In genomic region chr21:34113842-34114241, GRCh38 we compare ENCODE assay signal across 19 cellular contexts. TPM values are rescaled to one million over a fixed set of nuclear protein-coding genes. Genes with fewer than 3 reads are reported as not detected.
DNase-seq lines count a peak whose midpoint lies in the region; ATAC-seq, FAIRE-seq and TF ChIP-seq lines count a peak whose summit lies in the region.
"Had no signal": no experiment of that assay in that cellular context is flagged by ENCODE, and none has a peak within 500 bp of the region (broad histone marks: within the 10 kb centered on the region; RNA-seq: fewer than 3 reads in every experiment).

No MANE protein-coding gene starts in this region.

- no peaks in the 10 kb centered on the region for H3K27me3 ChIP-seq in GM12878 (replicated peaks in 1 of 2; ENCODE audit: control insufficient read depth in 2 of 2, insufficient read depth in 2 of 2, low read length in 1 of 2)
- H3K27me3 ChIP-seq: left lung had no signal

- WGBS in GM12878 (ENCODE audit: insufficient coverage, insufficient replicate concordance, low lambda C conversion rate, missing lambda C conversion rate) = 46% methylated on average over 2 of the region's 2 CpGs

- POLR2A ChIA-PET in GM12878 (lab: Charles Lee) = interaction anchor here (1.1 kb wide), 1 partner anchor 40 kb away, joined by 3 read pairs; no protein-coding TSS in a partner anchor

- H3K36me3 ChIP-seq in GM12878 (ENCODE audit: control insufficient read depth in 2 of 2, insufficient read depth in 2 of 2, low read length in 1 of 2) = peaks cover 0 to 6% of the 10 kb centered on the region in 2 experiments; a peak in 1 of 4 replicates
- H3K36me3 ChIP-seq: left lung had no signal

- intact Hi-C loops in GM12878 (cut with micrococcal nuclease; ENCODE audit: unreplicated experiment) = loop anchor here (10.0 kb wide), 1 partner anchor 211 kb away; no protein-coding TSS in a partner anchor
- intact Hi-C loops in natural killer cell (cut with micrococcal nuclease) = no loop called here

- TF ChIP-seq RAD21 in GM12878 (IDR thresholded peaks at IDR 0.05; ENCODE audit: insufficient read depth, low read depth, low read length) = no peak

- peaks cover 75 to 79% of the 10 kb centered on the region in 2 donors for H3K4me1 Mint-ChIP-seq in natural killer cell

- H3K4me3 ChIP-seq in GM12878 = no peak overlapping the region
- H3K4me3 ChIP-seq: left lung had no signal

- SMC1A ChIA-PET in GM12878 (lab: Charles Lee; ENCODE audit: uncharacterized antibody, unreplicated experiment) = interaction anchor here (1.1 kb wide), 1 partner anchor 12 kb away, joined by 6 read pairs; no protein-coding TSS in a partner anchor

- TF ChIP-seq CTCF in GM12878 (IDR thresholded peaks at IDR 0.05 in 2 of 3, conservative IDR thresholded peaks at IDR 0.05 in 1 of 3; ENCODE audit: control insufficient read depth in 2 of 3, extremely low read depth in 1 of 3, insufficient read depth in 1 of 3, low read depth in 3 of 3, low read length in 3 of 3) = no peak
- no peak for TF ChIP-seq CTCF in natural killer cell (IDR thresholded peaks at IDR 0.05)

- no peaks in the 10 kb centered on the region for H4K20me1 ChIP-seq in GM12878 (ENCODE audit: control insufficient read depth, insufficient read depth)

- H3K9ac ChIP-seq in GM12878 (ENCODE audit: control insufficient read depth, insufficient read depth, low read length) = no peak overlapping the region

- peaks cover 1% of the 10 kb centered on the region for H3K79me2 ChIP-seq in GM12878 (ENCODE audit: control insufficient read depth, insufficient read depth, low read length)

- in situ Hi-C loops in GM12878 (cut with MboI) = no loop called here

- FAIRE-seq in GM12878 (lab: Jason Lieb, UNC) = no peak
- FAIRE-seq: urothelium cell line had no signal

- TF ChIP-seq POLR2A in GM12878 (IDR thresholded peaks at IDR 0.05; ENCODE audit: low read depth, low read length) = no peak

- CTCF ChIA-PET in GM12878 (lab: Yijun Ruan, JAX) = interaction anchor here (1.0 kb wide), 1 partner anchor 11 kb away, joined by 5 read pairs; no protein-coding TSS in a partner anchor

- H3K27ac ChIP-seq in GM12878 (ENCODE audit: control insufficient read depth, insufficient read depth) = no peak overlapping the region
- H3K27ac ChIP-seq: left lung had no signal

- H3K9me3 Mint-ChIP-seq in natural killer cell = no peaks in the 10 kb centered on the region
- H3K9me3 Mint-ChIP-seq: activated T-helper 2 cell treated with anti-CD3 and anti-CD28 coated beads, Interferon-gamma antibody, Interleukin-2, Interleukin-4, amounts not matched to agents 10 μg/mL and 5 μg/mL and 100 μg/mL, durations not matched to agents 14 hours and 24 hours and 36 hours had no signal

- no peaks in the 10 kb centered on the region for H3K4me1 ChIP-seq in GM12878 (ENCODE audit: control insufficient read depth, insufficient read depth, low read length)

- peak overlapping the region; percentile 34 to 67 for H3K27ac Mint-ChIP-seq in natural killer cell

- no peak for ATAC-seq in GM12878
- no peak for ATAC-seq in natural killer cell
- no peak for ATAC-seq in GM18502 (IDR thresholded peaks at IDR 0.05; ENCODE audit: poor library complexity, unreplicated experiment)
- ATAC-seq in HG03159 (IDR thresholded peaks at IDR 0.05; ENCODE audit: unreplicated experiment) = no peak
- ATAC-seq: left lung, right cardiac atrium had no signal

- no peak overlapping the region for H2AFZ ChIP-seq in GM12878 (ENCODE audit: control insufficient read depth, low read depth, low read length)

- no peak overlapping the region for H3K4me3 Mint-ChIP-seq in natural killer cell
- H3K4me3 Mint-ChIP-seq: CD14-positive monocyte had no signal

- RAD21 ChIA-PET in GM12878 (lab: Charles Lee; ENCODE audit: unreplicated experiment) = no interaction called here

- H3K9me3 ChIP-seq in GM12878 (replicated peaks; ENCODE audit: control insufficient read depth, insufficient read depth, low read length) = no peaks in the 10 kb centered on the region; the same call in 2 of the 3 replicates
- H3K9me3 ChIP-seq: left lung had no signal

- H3K27me3 Mint-ChIP-seq in natural killer cell (ENCODE audit: low read depth in 2 of 2) = no peaks in the 10 kb centered on the region

- no peaks in the 10 kb centered on the region for H3K36me3 Mint-ChIP-seq in natural killer cell

- DNase-seq in NCI-H2107 treated with DMSO at 0.1 percent for 48 hours (lab: John Stamatoyannopoulos, UW; ENCODE audit: unreplicated experiment) (peak; percentile 25), NCI-H2107 (lab: John Stamatoyannopoulos, UW) (no peak), NCI-H187 treated with DMSO at 0.1 percent for 48 hours (lab: John Stamatoyannopoulos, UW) (peak; percentile 40), GM12878 (ENCODE audit: low read depth, low spot score) (no peak), natural killer cell (no peak), GDM1 (lab: John Stamatoyannopoulos, UW) (no peak)
- DNase-seq: activated CD4-positive, CD25-positive, alpha-beta regulatory T cell; anterior cingulate cortex; DND-41; foreskin melanocyte; left lung; right cardiac atrium; SIG-M5; stimulated activated CD4-positive, alpha-beta T cell treated with anti-CD3 and anti-CD28 coated beads, Interleukin-1b, Interleukin-23, amount 100 ng/mL, for 48 hours had no signal

- no peak overlapping the region for H3K4me2 ChIP-seq in GM12878 (ENCODE audit: control insufficient read depth, insufficient read depth)

- no peak for TF ChIP-seq EP300 in GM12878 (IDR thresholded peaks at IDR 0.05; ENCODE audit: borderline replicate concordance in 1 of 2, control insufficient read depth in 1 of 2, low read depth in 2 of 2, low read length in 2 of 2)

- BruUV-seq in GM12878 (replicated peaks; lab: Mats Ljungman, UMichigan) = no TSS peak

TF ChIP-seq in GM12878, 131 proteins besides CTCF, POLR2A, EP300 and RAD21:
- 0 out of 3 replicates have a peak, but pooled peaks have one; percentile 0 for TF ChIP-seq POU2F2 (IDR thresholded peaks at IDR 0.05; ENCODE audit: borderline replicate concordance, low read depth, low read length)
- no peak for TF ChIP-seq NR2C1 (IDR thresholded peaks at IDR 0.05)
TF ChIP-seq in GM12878: peak in this region for 1.

RNA-seq across cellular contexts. Expression of gene MRPS6, which starts 40.5 kb away (rescaled TPM):
- total RNA-seq in GM12878 (2013; cell fraction: nucleolus; rRNA removed) = 47.5 and 49.3 TPM in 2 replicates
- total RNA-seq in GM12878 (2014; rRNA removed) (32.5 and 37.3 TPM in 2 replicates), GM12878 (2014; rRNA removed; fragmentation: Illumina TruSeq; extraction: Trizol) (39.8 and 41.0 TPM in 2 replicates), GM12878 (2021) (97.0 and 101 TPM in 2 replicates), natural killer cell (10 to 100 TPM; 42.7 to 54.5 (median 44.3) TPM)
- 58.7 TPM for polyA plus RNA-seq in GM12878 (2011; ENCODE audit: low read depth)
- polyA plus RNA-seq in GM12878 (2011; rRNA removed) (45.1 and 61.3 TPM in 2 replicates), GM12878 (2014; fragmentation: Illumina TruSeq; extraction: Trizol) (107 TPM in 2 replicates), GM12878 (2014; fragmentation: Nextera tagmentation; extraction: Ambion mirVana) (10 to 100 TPM; 55.6 to 95.2 TPM), GM12878 (2014; rRNA removed) (61.5 and 85.5 TPM in 2 replicates), GM12878 (2016; fragmentation: Nextera tagmentation; extraction: Ambion mirVana) (100 to 1,000 TPM; 228 to 232 TPM)
- 39.0 and 43.6 TPM in 2 replicates for polyA plus RNA-seq in GM12878 (2011; cell fraction: cytosol; rRNA removed)
- polyA plus RNA-seq in GM12878 (2011; cell fraction: nucleus; rRNA removed) = 67.4 and 71.1 TPM in 2 replicates
- 74.7 and 85.0 TPM in 2 replicates for polyA plus RNA-seq in GM12878 (2012)
- 23.5 and 29.5 TPM in 2 replicates for polyA minus RNA-seq in GM12878 (2011; rRNA and poly(A)+ RNA removed)
- 5.1 and 10.1 TPM in 2 replicates for polyA minus RNA-seq in GM12878 (2011; cell fraction: cytosol; rRNA and poly(A)+ RNA removed)
- 46.3 and 56.4 TPM in 2 replicates for polyA minus RNA-seq in GM12878 (2011; cell fraction: nucleus; rRNA and poly(A)+ RNA removed)

RNA-seq across cellular contexts. Expression of gene SLC5A3, which starts 40.5 kb away (rescaled TPM):
- 279 and 285 TPM in 2 replicates for total RNA-seq in GM12878 (2013; cell fraction: nucleolus; rRNA removed)
- 17.5 and 22.0 TPM in 2 replicates for total RNA-seq in GM12878 (2014; rRNA removed)
- total RNA-seq in GM12878 (2014; rRNA removed; fragmentation: Illumina TruSeq; extraction: Trizol) = 21.4 and 25.7 TPM in 2 replicates
- 20.6 and 20.9 TPM in 2 replicates for total RNA-seq in GM12878 (2021)
- 3.3 TPM for polyA plus RNA-seq in GM12878 (2011; ENCODE audit: low read depth)
- polyA plus RNA-seq in GM12878 (2011; rRNA removed) = 19.7 and 34.3 TPM in 2 replicates
- 6.1 and 9.4 TPM in 2 replicates for polyA plus RNA-seq in GM12878 (2011; cell fraction: cytosol; rRNA removed)
- polyA plus RNA-seq in GM12878 (2011; cell fraction: nucleus; rRNA removed) = 19.8 and 25.4 TPM in 2 replicates
- 6.0 and 8.3 TPM in 2 replicates for polyA plus RNA-seq in GM12878 (2012)
- polyA plus RNA-seq in GM12878 (2014; fragmentation: Illumina TruSeq; extraction: Trizol) = 14.7 and 18.7 TPM in 2 replicates
- polyA plus RNA-seq in GM12878 (2014; fragmentation: Nextera tagmentation; extraction: Ambion mirVana) = 1 to 10 TPM; 3.3 to 4.7 TPM
- polyA plus RNA-seq in GM12878 (2014; rRNA removed) = 7.8 and 9.2 TPM in 2 replicates
- polyA plus RNA-seq in GM12878 (2016; fragmentation: Nextera tagmentation; extraction: Ambion mirVana) = 1 to 10 TPM; 6.9 to 8.1 TPM
- polyA minus RNA-seq in GM12878 (2011; rRNA and poly(A)+ RNA removed) = 39.7 and 42.4 TPM in 2 replicates
- 12.6 and 15.2 TPM in 2 replicates for polyA minus RNA-seq in GM12878 (2011; cell fraction: cytosol; rRNA and poly(A)+ RNA removed)
- 58.9 and 71.1 TPM in 2 replicates for polyA minus RNA-seq in GM12878 (2011; cell fraction: nucleus; rRNA and poly(A)+ RNA removed)
- total RNA-seq in natural killer cell = 10 to 100 TPM; 14.5 to 25.1 (median 17.9) TPM

Comparison
In these comparisons a context has a peak if more than half of its experiments do, and no peak if none do; other contexts are left out.
1. DNase-seq: peak in NCI-H2107 treated with DMSO at 0.1 percent for 48 hours (single experiment) and NCI-H187 treated with DMSO at 0.1 percent for 48 hours (single experiment); none in NCI-H2107 (single experiment), GM12878 (single experiment), natural killer cell (single experiment) and GDM1 (single experiment).